ENCODE assay signal across 22 cellular contexts in the genomic region with DNA sequence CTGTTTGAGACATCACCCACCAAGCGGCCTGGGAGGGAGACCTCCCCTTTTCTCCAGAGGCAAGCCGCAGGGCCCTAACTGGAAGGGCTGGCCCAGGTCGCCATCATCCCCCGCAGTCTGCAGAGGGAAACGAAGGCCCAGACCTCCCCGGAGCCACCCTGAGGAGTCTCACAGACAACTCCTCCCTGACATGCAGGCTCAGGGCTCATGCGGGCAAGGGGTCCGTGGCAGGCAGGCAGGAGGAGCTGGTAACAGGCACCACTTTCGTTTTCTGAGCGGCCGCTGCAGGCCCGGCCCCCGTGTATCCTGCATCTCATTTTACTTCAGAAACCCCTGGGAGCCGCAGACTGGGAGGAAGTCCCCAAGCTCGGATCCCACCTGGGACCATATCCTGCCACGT.
DNase-seq lines count a peak whose midpoint lies in the region; ATAC-seq and TF ChIP-seq lines count a peak whose summit lies in the region.
"Had no signal": no experiment of that assay in that cellular context is flagged by ENCODE, and none has a peak within 500 bp of the region (broad histone marks: within the 10 kb centered on the region; RNA-seq: fewer than 3 reads in every experiment).

No MANE protein-coding gene starts in this region.

- H3K9me3 ChIP-seq in left ventricle myocardium inferior (replicated peaks) (no peaks in the 10 kb centered on the region), aorta (ENCODE audit: control insufficient read depth, low read length) (no peaks in the 10 kb centered on the region), PC-3 (ENCODE audit: low read length) (no peaks in the 10 kb centered on the region)

- POLR2A ChIA-PET in PC-3 (lab: Charles Lee; ENCODE audit: unreplicated experiment) = no interaction called here

- H3K9me2 ChIP-seq in PC-3 (replicated peaks; ENCODE audit: low read length) = no peaks in the 10 kb centered on the region

- H3K27ac ChIP-seq in left ventricle myocardium inferior (replicated peaks) (no peak overlapping the region), VCaP (peak overlapping the region; percentile 90; the same call in 1 of the 2 replicates), aorta (ENCODE audit: low read depth in 1 of 2, low read length in 2 of 2) (no peak overlapping the region), PC-3 (ENCODE audit: low read length) (no peak overlapping the region)
- H3K27ac ChIP-seq: RWPE1 had no signal

- no peak overlapping the region for H3K4me3 ChIP-seq in left ventricle myocardium inferior
- H3K4me3 ChIP-seq in aorta (ENCODE audit: low read length in 2 of 2) = no peak overlapping the region
- H3K4me3 ChIP-seq in PC-3 (ENCODE audit: low read length) = no peak overlapping the region

- H3K4me3 Mint-ChIP-seq in nephron progenitor cell = no peak overlapping the region
- H3K4me3 Mint-ChIP-seq: CD4-positive, alpha-beta memory T cell had no signal

- DNase-seq in Right ventricle myocardium superior = peak; percentile 17
- DNase-seq in left ventricle myocardium inferior = no peak
- no peak for DNase-seq in nephron progenitor cell
- DNase-seq in aorta = peak; percentile 17 to 23
- no peak for DNase-seq in EL
- no peak for DNase-seq in PC-3
- no peak for DNase-seq in globus pallidus (ENCODE audit: low spot score)
- DNase-seq: C1 segment of cervical spinal cord; CD4-positive, alpha-beta memory T cell; COR-L47; DMS79; KBM-7; NCI-H1105 treated with DMSO at 0.1 percent for 48 hours; NCI-H146; NCI-H1930; NCI-H2107; NCI-H748 treated with DMSO at 0.1 percent for 48 hours; NK-92 treated with Interleukin-12 subunit alpha and Interleukin-12 subunit beta, amount 100 ng/mL, for 24 hours; SHP77 treated with DMSO at 0.1 percent for 48 hours had no signal

- no peaks in the 10 kb centered on the region for H3K36me3 Mint-ChIP-seq in nephron progenitor cell (ENCODE audit: low read depth)
- H3K36me3 Mint-ChIP-seq: CD4-positive, alpha-beta memory T cell had no signal

- H2AFZ ChIP-seq in PC-3 (ENCODE audit: low read length) = no peak overlapping the region

- peaks cover 14% of the 10 kb centered on the region for H3K27me3 Mint-ChIP-seq in nephron progenitor cell (ENCODE audit: low read depth, poor library complexity)

- H3K9me3 Mint-ChIP-seq in nephron progenitor cell = peaks cover 3% of the 10 kb centered on the region
- H3K9me3 Mint-ChIP-seq: CD4-positive, alpha-beta memory T cell had no signal

- no peaks in the 10 kb centered on the region for H3K79me2 ChIP-seq in PC-3 (ENCODE audit: low read length)

- TF ChIP-seq CTCF in left ventricle myocardium inferior (IDR thresholded peaks at IDR 0.05; ENCODE audit: borderline replicate concordance) (no peak), VCaP (conservative IDR thresholded peaks at IDR 0.05) (no peak), nephron progenitor cell (IDR thresholded peaks at IDR 0.05) (no peak), PC-3 (conservative IDR thresholded peaks at IDR 0.05; ENCODE audit: low read depth, low read length) (no peak)

- H3K27me3 ChIP-seq in left ventricle myocardium inferior (ENCODE audit: low read depth) = peaks cover 19% of the 10 kb centered on the region
- no peaks in the 10 kb centered on the region for H3K27me3 ChIP-seq in aorta (ENCODE audit: control insufficient read depth in 1 of 2, insufficient read depth in 2 of 2, low read length in 1 of 2)
- H3K27me3 ChIP-seq in PC-3 (ENCODE audit: low read length) = peaks cover 48% of the 10 kb centered on the region

- H3K4me2 ChIP-seq in PC-3 (ENCODE audit: low read length) = no peak overlapping the region

- BruUV-seq in PC-3 (replicated peaks; lab: Mats Ljungman, UMichigan) = no TSS peak

- no peaks in the 10 kb centered on the region for H3F3A ChIP-seq in PC-3 (ENCODE audit: low read length, unreplicated experiment)

- 81 to 85% methylated on average over 16 of the region's 16 CpGs for WGBS in aorta, 2 donors

- CTCF ChIA-PET in PC-3 (lab: Charles Lee) = no interaction called here

- no peak overlapping the region for H3K9ac ChIP-seq in PC-3 (ENCODE audit: low read length)

- H3K36me3 ChIP-seq in left ventricle myocardium inferior = no peaks in the 10 kb centered on the region
- no peaks in the 10 kb centered on the region for H3K36me3 ChIP-seq in aorta (ENCODE audit: control insufficient read depth in 1 of 2, insufficient read depth in 2 of 2, low read length in 1 of 2)
- H3K36me3 ChIP-seq in PC-3 (ENCODE audit: low read depth, low read length) = no peaks in the 10 kb centered on the region

- peak overlapping the region; percentile 36 for H3K27ac Mint-ChIP-seq in nephron progenitor cell
- H3K27ac Mint-ChIP-seq: CD4-positive, alpha-beta memory T cell had no signal

- ATAC-seq in Right ventricle myocardium superior (ENCODE audit: poor library complexity) = no peak
- no peak for ATAC-seq in aorta (ENCODE audit: low FRiP score)
- ATAC-seq in PC-3 = no peak
- ATAC-seq: Panc1 had no signal

- H4K20me1 ChIP-seq in PC-3 (ENCODE audit: low read length) = no peaks in the 10 kb centered on the region

- H3K4me1 ChIP-seq in left ventricle myocardium inferior = peaks cover 12% of the 10 kb centered on the region
- no peaks in the 10 kb centered on the region for H3K4me1 ChIP-seq in aorta (ENCODE audit: control insufficient read depth in 1 of 2, insufficient read depth in 2 of 2, low read length in 2 of 2)
- H3K4me1 ChIP-seq in PC-3 (ENCODE audit: insufficient read depth, low read length) = no peaks in the 10 kb centered on the region

- intact Hi-C loops in Right ventricle myocardium superior (cut with DNase I) (no loop called here), left ventricle myocardium inferior (cut with micrococcal nuclease) (no loop called here), aorta (cut with DNase I) (no loop called here), PC-3 (cut with micrococcal nuclease) (no loop called here)

- H3K4me1 Mint-ChIP-seq in nephron progenitor cell = peaks cover 57% of the 10 kb centered on the region
- H3K4me1 Mint-ChIP-seq: CD4-positive, alpha-beta memory T cell had no signal

Comparison
In these comparisons a context has a peak if more than half of its experiments do, and no peak if none do; other contexts are left out.
1. DNase-seq: peak in Right ventricle myocardium superior (single experiment) and aorta (2 of 2); none in left ventricle myocardium inferior (single experiment), nephron progenitor cell (single experiment), EL (single experiment), PC-3 (single experiment) and globus pallidus (single experiment).